ENCODE assay signal across 8 cellular contexts in the genomic region with DNA sequence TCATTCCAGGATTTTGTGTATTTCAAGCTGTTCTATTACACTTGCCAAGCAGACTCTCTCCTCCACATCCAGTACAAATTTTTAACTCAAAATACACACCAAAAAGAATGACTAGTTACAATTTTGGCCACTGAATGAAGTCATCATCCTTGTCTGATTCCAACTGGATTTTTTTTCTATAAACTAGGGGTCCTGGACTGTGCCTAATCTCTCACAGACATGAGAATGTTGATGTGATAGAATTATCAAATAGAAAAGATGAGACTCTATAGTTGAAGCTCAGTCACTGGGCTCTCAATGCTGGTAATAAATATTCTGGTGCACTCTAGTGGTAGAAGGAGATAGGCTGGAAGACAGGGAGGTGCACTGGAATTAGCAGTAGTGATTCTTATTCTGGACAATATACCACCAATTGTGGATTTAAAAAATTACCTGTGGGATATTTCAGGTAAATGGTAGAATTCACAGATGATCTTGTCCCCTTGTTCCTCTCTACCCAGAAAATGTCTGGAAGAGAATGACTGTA.
A peak's percentile ranks its signal among the peaks of the same experiment; 100 is the strongest.
DNase-seq lines count a peak whose midpoint lies in the region; ATAC-seq and TF ChIP-seq lines count a peak whose summit lies in the region.

No MANE protein-coding gene starts in this region.

- no peaks in the 10 kb centered on the region for H3K9me3 ChIP-seq in breast epithelium
- H3K9me3 ChIP-seq in fibroblast of lung (ENCODE audit: control insufficient read depth, insufficient read depth, low read depth, low read length): no peaks in the 10 kb centered on the region
- no peaks in the 10 kb centered on the region for H3K9me3 ChIP-seq in testis

- H3K27me3 Mint-ChIP-seq in MCF 10A (ENCODE audit: insufficient read depth, unreplicated experiment): peaks cover 43% of the 10 kb centered on the region

- TF ChIP-seq CTCF in MCF 10A (IDR thresholded peaks at IDR 0.05; ENCODE audit: unreplicated experiment): peak; percentile 65
- TF ChIP-seq CTCF in breast epithelium (IDR thresholded peaks at IDR 0.05): peak in 1 of 3 donors; percentile 37
- TF ChIP-seq CTCF in fibroblast of lung (conservative IDR thresholded peaks at IDR 0.05 in 1 of 2, IDR thresholded peaks at IDR 0.05 in 1 of 2; ENCODE audit: low read depth in 1 of 2, low read length in 2 of 2): peak; percentile 44 to 65
- peak in 2 of 3 experiments; percentile 15 to 43 for TF ChIP-seq CTCF in testis (IDR thresholded peaks at IDR 0.05)

- H3K9ac ChIP-seq in fibroblast of lung (ENCODE audit: insufficient read depth, low read length): no peak overlapping the region

- intact Hi-C loops in MCF 10A (cut with micrococcal nuclease) (loop anchor here (1.0 kb wide), 3 partner anchors 113 to 247 kb away; no protein-coding TSS in a partner anchor), breast epithelium (cut with DNase I; ENCODE audit: low total_unique reads) (no loop called here), testis (cut with DNase I; ENCODE audit: low total_unique reads) (no loop called here)

- no peaks in the 10 kb centered on the region for H3K9me3 Mint-ChIP-seq in MCF 10A (ENCODE audit: unreplicated experiment)

- H3K27me3 ChIP-seq in breast epithelium (no peaks in the 10 kb centered on the region), fibroblast of lung (ENCODE audit: control insufficient read depth, insufficient read depth, low read length) (no peaks in the 10 kb centered on the region), testis (no peaks in the 10 kb centered on the region)

- no peak for TF ChIP-seq POLR2A in breast epithelium (IDR thresholded peaks at IDR 0.05)
- TF ChIP-seq POLR2A in testis (IDR thresholded peaks at IDR 0.05): no peak

- H3K4me3 ChIP-seq in breast epithelium (no peak overlapping the region), fibroblast of lung (replicated peaks in 1 of 4; ENCODE audit: control extremely low read depth in 1 of 4, insufficient read depth in 1 of 4, low read depth in 3 of 4, low read length in 4 of 4) (no peak overlapping the region), testis (no peak overlapping the region)

- CTCF ChIA-PET in MCF 10A (lab: Yijun Ruan, JAX): interaction anchor here (0.6 to 3.5 kb wide), 44 partner anchors 9 to 295 kb away, joined by 3 to 60 read pairs (median 4); partner anchors contain the start of gene SLC17A6

- no peak overlapping the region for H3K4me3 Mint-ChIP-seq in MCF 10A (ENCODE audit: unreplicated experiment)

- no TSS peak for BruUV-seq in MCF 10A (replicated peaks; lab: Mats Ljungman, UMichigan)

- H3K79me2 ChIP-seq in fibroblast of lung (ENCODE audit: control insufficient read depth, insufficient read depth, low read length): no peaks in the 10 kb centered on the region

- no peaks in the 10 kb centered on the region for H3K4me1 ChIP-seq in breast epithelium
- no peaks in the 10 kb centered on the region for H3K4me1 ChIP-seq in fibroblast of lung (ENCODE audit: control insufficient read depth, extremely low read depth, insufficient read depth, low read length)
- no peaks in the 10 kb centered on the region for H3K4me1 ChIP-seq in testis

- H3K36me3 ChIP-seq in breast epithelium (no peaks in the 10 kb centered on the region), fibroblast of lung (ENCODE audit: control insufficient read depth, insufficient read depth, low read length) (no peaks in the 10 kb centered on the region), testis (ENCODE audit: low read depth, missing control alignments) (no peaks in the 10 kb centered on the region)

- H3K36me3 Mint-ChIP-seq in MCF 10A (ENCODE audit: insufficient read depth, unreplicated experiment): no peaks in the 10 kb centered on the region

- H4K20me1 ChIP-seq in fibroblast of lung (ENCODE audit: control insufficient read depth, extremely low read depth, insufficient read depth, low read length): no peaks in the 10 kb centered on the region

- ATAC-seq in GM19452 (IDR thresholded peaks at IDR 0.05; ENCODE audit: unreplicated experiment): no peak

- no peak overlapping the region for H3K27ac Mint-ChIP-seq in MCF 10A (ENCODE audit: low read depth, unreplicated experiment)

- DNase-seq in MCF 10A (ENCODE audit: unreplicated experiment) (peak; percentile 51), breast epithelium (ENCODE audit: low spot score in 2 of 2) (no peak), NCI-H446 treated with DMSO at 0.1 percent for 48 hours (lab: John Stamatoyannopoulos, UW) (peak; percentile 98), fibroblast of lung (ENCODE audit: low read depth in 2 of 2) (peak; percentile 22 to 43), testis (no peak), NCI-H2029 (lab: John Stamatoyannopoulos, UW) (no peak)
- DNase-seq in activated effector memory CD4-positive, alpha-beta T cell treated with anti-CD3 and anti-CD28 coated beads, Interleukin-2, amount 50 U/mL, for 16 hours: no peak

- POLR2A ChIA-PET in MCF 10A (lab: Yijun Ruan, JAX): no interaction called here

- no peaks in the 10 kb centered on the region for H3K4me1 Mint-ChIP-seq in MCF 10A (ENCODE audit: insufficient read depth, unreplicated experiment)

- H2AFZ ChIP-seq in fibroblast of lung (ENCODE audit: low read length): no peak overlapping the region

- H3K27ac ChIP-seq in breast epithelium (no peak overlapping the region), fibroblast of lung (ENCODE audit: insufficient read depth, low read length) (no peak overlapping the region), testis (no peak overlapping the region)

- no peak overlapping the region for H3K4me2 ChIP-seq in fibroblast of lung (ENCODE audit: extremely low read depth, insufficient read depth, low read length)

Comparison
In these comparisons a context has a peak if more than half of its experiments do, and no peak if none do; other contexts are left out.
1. DNase-seq: peak in MCF 10A (single experiment), NCI-H446 treated with DMSO at 0.1 percent for 48 hours (single experiment) and fibroblast of lung (2 of 2); none in breast epithelium (0 of 2), testis (single experiment), NCI-H2029 (single experiment) and activated effector memory CD4-positive, alpha-beta T cell treated with anti-CD3 and anti-CD28 coated beads, Interleukin-2, amount 50 U/mL, for 16 hours (single experiment).